22 cellular contexts compared by ENCODE assay signal in the genomic region with DNA sequence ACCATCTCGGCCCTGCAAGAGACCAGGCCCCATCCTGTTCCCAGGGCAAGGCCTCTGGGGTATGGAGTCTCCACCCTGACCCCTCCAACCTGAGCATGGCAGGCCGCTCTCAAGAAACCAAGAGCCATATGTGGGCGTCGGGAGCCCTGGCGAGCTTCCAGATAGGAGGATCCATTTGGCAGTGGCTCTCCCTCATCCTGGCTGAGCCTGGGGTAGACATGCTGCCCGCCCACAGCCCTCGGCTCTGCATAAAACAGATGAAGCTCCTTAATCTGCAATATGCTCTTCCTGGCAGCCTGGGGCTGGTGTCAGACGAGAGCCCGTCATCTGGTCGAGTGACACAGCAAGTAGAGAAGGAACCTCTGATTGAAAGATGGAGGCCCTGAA. TPM values are rescaled to one million over a fixed set of nuclear protein-coding genes. Genes with fewer than 3 reads are reported as not detected.
DNase-seq lines count a peak whose midpoint lies in the region; ATAC-seq, FAIRE-seq and TF ChIP-seq lines count a peak whose summit lies in the region.
"Had no signal": no experiment of that assay in that cellular context is flagged by ENCODE, and none has a peak within 500 bp of the region (broad histone marks: within the 10 kb centered on the region; RNA-seq: fewer than 3 reads in every experiment).

No MANE protein-coding gene starts in this region.

- DNase-seq in BE2C (peak; percentile 68), GM19239 (ENCODE audit: insufficient read length, low spot score) (peak; percentile 4), NCI-H82 treated with DMSO at 0.1 percent for 48 hours (lab: John Stamatoyannopoulos, UW; ENCODE audit: unreplicated experiment) (peak; percentile 86), mucosa of descending colon (peak in 2 of 3 donors; percentile 18 to 43), NCI-H2081 (lab: John Stamatoyannopoulos, UW) (no peak), SIG-M5 treated with dmso at 0.1 percent for 504 hours (lab: John Stamatoyannopoulos, UW; ENCODE audit: unreplicated experiment) (no peak)
- no peak for DNase-seq in NK-92 treated with Interleukin-12 subunit alpha and Interleukin-12 subunit beta, amount 100 ng/mL, for 24 hours (lab: John Stamatoyannopoulos, UW)
- DNase-seq: activated naive CD4-positive, alpha-beta T cell; activated T-cell treated with anti-CD3 and anti-CD28 coated beads for 4 hours; aorta; Caco-2; effector memory CD4-positive, alpha-beta T cell; glutamatergic neuron; MM.1S; NCI-H187; NCI-H510A; stimulated activated naive CD4-positive, alpha-beta T cell; thyroid gland had no signal

- ATAC-seq in mucosa of descending colon (no peak), HG02798 (IDR thresholded peaks at IDR 0.05; ENCODE audit: poor library complexity, unreplicated experiment) (no peak)
- ATAC-seq: right lobe of liver had no signal

- no peaks in the 10 kb centered on the region for H3K27me3 ChIP-seq in BE2C
- H3K27me3 ChIP-seq: right lobe of liver, thyroid gland had no signal

- H3K36me3 ChIP-seq in BE2C = peaks cover 78% of the 10 kb centered on the region
- peaks cover 15% of the 10 kb centered on the region for H3K36me3 ChIP-seq in mucosa of descending colon (ENCODE audit: low read depth)

- intact Hi-C loops in mucosa of descending colon (cut with DNase I, micrococcal nuclease) = no loop called here

- no peak for FAIRE-seq in GM19239 (lab: Jason Lieb, UNC)
- FAIRE-seq: G401.6, H1 had no signal

- H3K4me1 ChIP-seq in BE2C (no peaks in the 10 kb centered on the region; the same call in 1 of the 2 replicates), mucosa of descending colon (ENCODE audit: low read depth) (peaks cover 4% of the 10 kb centered on the region)
- H3K4me1 ChIP-seq: Caco-2 had no signal

- H3K4me3 ChIP-seq in BE2C (ENCODE audit: low read depth, low read length) = no peak overlapping the region
- no peak overlapping the region for H3K4me3 ChIP-seq in mucosa of descending colon
- H3K4me3 ChIP-seq: right lobe of liver, thyroid gland had no signal

- H3K9me3 ChIP-seq in BE2C (no peaks in the 10 kb centered on the region), mucosa of descending colon (no peaks in the 10 kb centered on the region)
- H3K9me3 ChIP-seq: Caco-2, right lobe of liver, thyroid gland had no signal

- no peak for TF ChIP-seq CTCF in BE2C (IDR thresholded peaks at IDR 0.05; ENCODE audit: low read depth, low read length)
- no peak for TF ChIP-seq CTCF in mucosa of descending colon (IDR thresholded peaks at IDR 0.05)

RNA-seq across cellular contexts. Expression of gene ATP13A1, which starts 6.1 kb away (rescaled TPM):
- 185 TPM for polyA plus RNA-seq in BE2C (2012; ENCODE audit: insufficient read depth, insufficient read length, low read depth)
- 10 to 100 TPM; 56.1 to 71.9 (median 58.1) TPM for total RNA-seq in mucosa of descending colon

RNA-seq across cellular contexts. Expression of gene ZNF101, which starts 11.2 kb away (rescaled TPM):
- polyA plus RNA-seq in BE2C (2012; ENCODE audit: insufficient read depth, insufficient read length, low read depth) = 2.8 TPM
- total RNA-seq in mucosa of descending colon = 10 to 100 TPM; 11.4 to 15.6 (median 14.6) TPM

RNA-seq across cellular contexts. Expression of gene GMIP, which starts 13.9 kb away (rescaled TPM):
- 15.4 TPM for polyA plus RNA-seq in BE2C (2012; ENCODE audit: insufficient read depth, insufficient read length, low read depth)
- total RNA-seq in mucosa of descending colon = 10 to 100 TPM; 18.1 to 35.5 (median 33.1) TPM

RNA-seq across cellular contexts. Expression of gene LPAR2, which starts 29.4 kb away (rescaled TPM):
- 2.1 TPM for polyA plus RNA-seq in BE2C (2012; ENCODE audit: insufficient read depth, insufficient read length, low read depth)
- 10 to 100 TPM; 10.9 to 30.0 (median 17.1) TPM for total RNA-seq in mucosa of descending colon

RNA-seq across cellular contexts. Expression of gene PBX4, which starts 38.9 kb away (rescaled TPM):
- polyA plus RNA-seq in BE2C (2012; ENCODE audit: insufficient read depth, insufficient read length, low read depth) = 1.7 TPM
- 1 to 10 TPM; 2.8 to 6.2 (median 4.6) TPM for total RNA-seq in mucosa of descending colon

Comparison
In these comparisons a context has a peak if more than half of its experiments do, and no peak if none do; other contexts are left out.
1. DNase-seq: peak in BE2C (single experiment), GM19239 (single experiment), NCI-H82 treated with DMSO at 0.1 percent for 48 hours (single experiment) and mucosa of descending colon (2 of 3); none in NK-92 treated with Interleukin-12 subunit alpha and Interleukin-12 subunit beta, amount 100 ng/mL, for 24 hours (single experiment), NCI-H2081 (0 of 2) and SIG-M5 treated with dmso at 0.1 percent for 504 hours (single experiment).